In genomic region chr15:43329960-43330779, GRCh38 we compare ENCODE assay signal across 1 cellular context.
TF ChIP-seq lines count a peak whose summit lies in the region.

Gene LCMT2, minus strand, starts transcription at chr15:43330573. Its CDS starts 84 bp downstream, at chr15:43330489.

TF ChIP-seq in K562, 482 proteins besides CTCF, POLR2A, EP300 and RAD21 (continued from another document and continues in another):
- TF ChIP-seq ERF (CRISPR knock-in tag; IDR thresholded peaks at IDR 0.05) (no peak), SIX5 (IDR thresholded peaks at IDR 0.05; ENCODE audit: borderline replicate concordance in 1 of 2, insufficient read depth in 1 of 2, low read depth in 1 of 2, low read length in 2 of 2) (no peak; a peak in 1 of 4 replicates), ZNF175 (CRISPR knock-in tag; IDR thresholded peaks at IDR 0.05; ENCODE audit: low read depth) (0 out of 2 replicates have a peak, but pooled peaks have one; percentile 64), ESRRB (CRISPR knock-in tag; IDR thresholded peaks at IDR 0.05; ENCODE audit: borderline replicate concordance) (no peak), ZBED1 (IDR thresholded peaks at IDR 0.05) (peak; percentile 71; the same call in 1 of the 2 replicates), GTF2A2 (tag; IDR thresholded peaks at IDR 0.05) (no peak), SP1 (CRISPR knock-in tag; IDR thresholded peaks at IDR 0.05) (peak; percentile 90), CCNT2 (IDR thresholded peaks at IDR 0.05; ENCODE audit: borderline replicate concordance, extremely low read depth, insufficient read length, low read depth, low read length) (peak; percentile 66), CC2D1A (IDR thresholded peaks at IDR 0.05) (no peak; the same call in 1 of the 2 replicates), ZC3H11A (IDR thresholded peaks at IDR 0.05; ENCODE audit: low read depth, low read length) (no peak), RBM34 (IDR thresholded peaks at IDR 0.05; ENCODE audit: borderline replicate concordance, insufficient read depth, low read length) (no peak), ZFPM2 (CRISPR knock-in tag; IDR thresholded peaks at IDR 0.05) (no peak), ZNF740 (CRISPR knock-in tag; IDR thresholded peaks at IDR 0.05) (no peak; the same call in 1 of the 2 replicates), ZNF740 (tag; IDR thresholded peaks at IDR 0.05) (0 out of 4 replicates have a peak, but pooled peaks of 1 of the 2 experiments have one; percentile 22), RBM14 (IDR thresholded peaks at IDR 0.05; ENCODE audit: borderline replicate concordance, insufficient read depth, low read depth, low read length) (peak; percentile 93; the same call in 1 of the 2 replicates), ZNF507 (tag; conservative IDR thresholded peaks at IDR 0.05) (no peak), ELF1 (tag; IDR thresholded peaks at IDR 0.05) (peak; percentile 92), HMG20B (CRISPR knock-in tag; IDR thresholded peaks at IDR 0.05) (no peak), SMARCB1 (IDR thresholded peaks at IDR 0.05; ENCODE audit: insufficient read length, low read depth) (no peak), E2F3 (CRISPR knock-in tag; IDR thresholded peaks at IDR 0.05) (peak; percentile 94), ETV5 (CRISPR knock-in tag; IDR thresholded peaks at IDR 0.05; ENCODE audit: low read depth) (peak; percentile 18; the same call in 1 of the 2 replicates), HIVEP1 (CRISPR knock-in tag; IDR thresholded peaks at IDR 0.05) (no peak), ATF2 (CRISPR knock-in tag; IDR thresholded peaks at IDR 0.05) (no peak), CHD7 (IDR thresholded peaks at IDR 0.05; ENCODE audit: low read depth, low read length) (no peak)
- TF ChIP-seq, protein P1, sequence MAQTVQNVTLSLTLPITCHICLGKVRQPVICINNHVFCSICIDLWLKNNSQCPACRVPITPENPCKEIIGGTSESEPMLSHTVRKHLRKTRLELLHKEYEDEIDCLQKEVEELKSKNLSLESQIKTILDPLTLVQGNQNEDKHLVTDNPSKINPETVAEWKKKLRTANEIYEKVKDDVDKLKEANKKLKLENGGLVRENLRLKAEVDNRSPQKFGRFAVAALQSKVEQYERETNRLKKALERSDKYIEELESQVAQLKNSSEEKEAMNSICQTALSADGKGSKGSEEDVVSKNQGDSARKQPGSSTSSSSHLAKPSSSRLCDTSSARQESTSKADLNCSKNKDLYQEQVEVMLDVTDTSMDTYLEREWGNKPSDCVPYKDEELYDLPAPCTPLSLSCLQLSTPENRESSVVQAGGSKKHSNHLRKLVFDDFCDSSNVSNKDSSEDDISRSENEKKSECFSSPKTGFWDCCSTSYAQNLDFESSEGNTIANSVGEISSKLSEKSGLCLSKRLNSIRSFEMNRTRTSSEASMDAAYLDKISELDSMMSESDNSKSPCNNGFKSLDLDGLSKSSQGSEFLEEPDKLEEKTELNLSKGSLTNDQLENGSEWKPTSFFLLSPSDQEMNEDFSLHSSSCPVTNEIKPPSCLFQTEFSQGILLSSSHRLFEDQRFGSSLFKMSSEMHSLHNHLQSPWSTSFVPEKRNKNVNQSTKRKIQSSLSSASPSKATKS (CRISPR knock-in tag; IDR thresholded peaks at IDR 0.05), result no peak
- TF ChIP-seq, protein P2, sequence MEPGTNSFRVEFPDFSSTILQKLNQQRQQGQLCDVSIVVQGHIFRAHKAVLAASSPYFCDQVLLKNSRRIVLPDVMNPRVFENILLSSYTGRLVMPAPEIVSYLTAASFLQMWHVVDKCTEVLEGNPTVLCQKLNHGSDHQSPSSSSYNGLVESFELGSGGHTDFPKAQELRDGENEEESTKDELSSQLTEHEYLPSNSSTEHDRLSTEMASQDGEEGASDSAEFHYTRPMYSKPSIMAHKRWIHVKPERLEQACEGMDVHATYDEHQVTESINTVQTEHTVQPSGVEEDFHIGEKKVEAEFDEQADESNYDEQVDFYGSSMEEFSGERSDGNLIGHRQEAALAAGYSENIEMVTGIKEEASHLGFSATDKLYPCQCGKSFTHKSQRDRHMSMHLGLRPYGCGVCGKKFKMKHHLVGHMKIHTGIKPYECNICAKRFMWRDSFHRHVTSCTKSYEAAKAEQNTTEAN (CRISPR knock-in tag; IDR thresholded peaks at IDR 0.05), result peak; percentile 34; the same call in 1 of the 2 replicates
- TF ChIP-seq, protein P3, sequence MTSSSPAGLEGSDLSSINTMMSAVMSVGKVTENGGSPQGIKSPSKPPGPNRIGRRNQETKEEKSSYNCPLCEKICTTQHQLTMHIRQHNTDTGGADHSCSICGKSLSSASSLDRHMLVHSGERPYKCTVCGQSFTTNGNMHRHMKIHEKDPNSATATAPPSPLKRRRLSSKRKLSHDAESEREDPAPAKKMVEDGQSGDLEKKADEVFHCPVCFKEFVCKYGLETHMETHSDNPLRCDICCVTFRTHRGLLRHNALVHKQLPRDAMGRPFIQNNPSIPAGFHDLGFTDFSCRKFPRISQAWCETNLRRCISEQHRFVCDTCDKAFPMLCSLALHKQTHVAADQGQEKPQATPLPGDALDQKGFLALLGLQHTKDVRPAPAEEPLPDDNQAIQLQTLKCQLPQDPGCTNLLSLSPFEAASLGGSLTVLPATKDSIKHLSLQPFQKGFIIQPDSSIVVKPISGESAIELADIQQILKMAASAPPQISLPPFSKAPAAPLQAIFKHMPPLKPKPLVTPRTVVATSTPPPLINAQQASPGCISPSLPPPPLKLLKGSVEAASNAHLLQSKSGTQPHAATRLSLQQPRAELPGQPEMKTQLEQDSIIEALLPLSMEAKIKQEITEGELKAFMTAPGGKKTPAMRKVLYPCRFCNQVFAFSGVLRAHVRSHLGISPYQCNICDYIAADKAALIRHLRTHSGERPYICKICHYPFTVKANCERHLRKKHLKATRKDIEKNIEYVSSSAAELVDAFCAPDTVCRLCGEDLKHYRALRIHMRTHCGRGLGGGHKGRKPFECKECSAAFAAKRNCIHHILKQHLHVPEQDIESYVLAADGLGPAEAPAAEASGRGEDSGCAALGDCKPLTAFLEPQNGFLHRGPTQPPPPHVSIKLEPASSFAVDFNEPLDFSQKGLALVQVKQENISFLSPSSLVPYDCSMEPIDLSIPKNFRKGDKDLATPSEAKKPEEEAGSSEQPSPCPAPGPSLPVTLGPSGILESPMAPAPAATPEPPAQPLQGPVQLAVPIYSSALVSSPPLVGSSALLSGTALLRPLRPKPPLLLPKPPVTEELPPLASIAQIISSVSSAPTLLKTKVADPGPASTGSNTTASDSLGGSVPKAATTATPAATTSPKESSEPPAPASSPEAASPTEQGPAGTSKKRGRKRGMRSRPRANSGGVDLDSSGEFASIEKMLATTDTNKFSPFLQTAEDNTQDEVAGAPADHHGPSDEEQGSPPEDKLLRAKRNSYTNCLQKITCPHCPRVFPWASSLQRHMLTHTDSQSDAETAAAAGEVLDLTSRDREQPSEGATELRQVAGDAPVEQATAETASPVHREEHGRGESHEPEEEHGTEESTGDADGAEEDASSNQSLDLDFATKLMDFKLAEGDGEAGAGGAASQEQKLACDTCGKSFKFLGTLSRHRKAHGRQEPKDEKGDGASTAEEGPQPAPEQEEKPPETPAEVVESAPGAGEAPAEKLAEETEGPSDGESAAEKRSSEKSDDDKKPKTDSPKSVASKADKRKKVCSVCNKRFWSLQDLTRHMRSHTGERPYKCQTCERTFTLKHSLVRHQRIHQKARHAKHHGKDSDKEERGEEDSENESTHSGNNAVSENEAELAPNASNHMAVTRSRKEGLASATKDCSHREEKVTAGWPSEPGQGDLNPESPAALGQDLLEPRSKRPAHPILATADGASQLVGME (CRISPR knock-in tag; IDR thresholded peaks at IDR 0.05), result peak; percentile 32; the same call in 1 of the 2 replicates
